Comparison of ENCODE assay signal across 14 cellular contexts in the genomic region with DNA sequence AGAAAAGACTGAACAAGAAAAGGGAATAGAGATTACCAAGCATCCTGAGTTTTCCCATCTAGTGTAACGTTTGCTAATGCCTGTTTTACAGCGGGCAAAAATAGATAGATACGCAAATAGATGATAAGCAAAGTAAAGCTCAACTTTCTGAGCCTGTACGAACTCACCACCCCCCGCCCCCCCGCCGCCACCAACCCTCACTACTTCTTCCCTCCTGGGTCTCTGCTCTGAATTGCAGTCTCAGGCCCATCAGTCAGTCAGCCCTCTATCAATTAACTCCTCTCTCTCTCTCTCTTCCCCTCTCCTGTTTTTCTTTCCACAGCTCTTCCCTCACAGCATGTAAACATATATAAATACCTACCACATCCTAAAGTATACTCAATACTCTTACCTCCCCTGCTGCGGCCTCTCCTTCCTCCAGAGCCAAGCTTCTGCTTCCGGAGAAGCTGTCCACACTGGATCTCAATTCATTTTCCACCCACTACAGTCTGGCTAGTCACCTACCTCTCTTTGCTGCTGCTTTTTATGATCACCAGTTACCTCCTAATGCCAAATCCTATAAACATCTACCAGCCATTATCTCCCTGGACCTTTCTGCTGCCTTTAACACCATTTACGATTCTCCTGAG.
DNase-seq lines count a peak whose midpoint lies in the region; ATAC-seq, FAIRE-seq and TF ChIP-seq lines count a peak whose summit lies in the region.
"Had no signal": no experiment of that assay in that cellular context is flagged by ENCODE, and none has a peak within 500 bp of the region (broad histone marks: within the 10 kb centered on the region; RNA-seq: fewer than 3 reads in every experiment).

No MANE protein-coding gene starts in this region.

- no peaks in the 10 kb centered on the region for H3K27me3 Mint-ChIP-seq in CD4-positive, alpha-beta memory T cell
- H3K27me3 Mint-ChIP-seq in central memory CD8-positive, alpha-beta T cell, result no peaks in the 10 kb centered on the region
- H3K27me3 Mint-ChIP-seq in nephron (ENCODE audit: low read depth), result no peaks in the 10 kb centered on the region

- FAIRE-seq in D721Med (lab: Jason Lieb, UNC), result no peak

- no peak overlapping the region for H3K18ac ChIP-seq in IMR-90 (ENCODE audit: low read depth, low read length)

- no peak overlapping the region for H3K9ac ChIP-seq in IMR-90 (ENCODE audit: low read depth, low read length)

- H3K27ac ChIP-seq in CD4-positive, alpha-beta memory T cell (ENCODE audit: low read depth, low read length), result no peak overlapping the region
- peak overlapping the region; percentile 27; the same call in 1 of the 2 replicates for H3K27ac ChIP-seq in IMR-90 (ENCODE audit: insufficient read depth, low read length)

- peak overlapping the region; percentile 44 for H2BK5ac ChIP-seq in IMR-90 (ENCODE audit: low read depth, low read length, poor library complexity, severe bottlenecking)

- peaks cover 0 to 2% (median 0%) of the 10 kb centered on the region in 8 donors for H3K9me3 Mint-ChIP-seq in CD4-positive, alpha-beta memory T cell
- no peaks in the 10 kb centered on the region for H3K9me3 Mint-ChIP-seq in central memory CD8-positive, alpha-beta T cell
- no peaks in the 10 kb centered on the region for H3K9me3 Mint-ChIP-seq in nephron
- H3K9me3 Mint-ChIP-seq: GM23338 had no signal

- no peak overlapping the region for H4K91ac ChIP-seq in IMR-90 (ENCODE audit: insufficient read depth, low read depth, low read length)

- no peak overlapping the region for H2BK120ac ChIP-seq in IMR-90 (ENCODE audit: low read depth, low read length)

- no peak overlapping the region for H3K4me2 ChIP-seq in IMR-90 (ENCODE audit: low read depth, low read length)
- H3K4me2 ChIP-seq: GM23338 had no signal

- H3K56ac ChIP-seq in IMR-90 (ENCODE audit: extremely low read depth, insufficient read depth, low read length), result no peak overlapping the region

- H3K4me1 Mint-ChIP-seq in CD4-positive, alpha-beta memory T cell, result peaks cover 13 to 25% (median 18%) of the 10 kb centered on the region in 4 donors
- peaks cover 17% of the 10 kb centered on the region for H3K4me1 Mint-ChIP-seq in central memory CD8-positive, alpha-beta T cell
- H3K4me1 Mint-ChIP-seq in nephron, result peaks cover 44% of the 10 kb centered on the region

- H3K23ac ChIP-seq in IMR-90 (ENCODE audit: low read depth, low read length), result no peak overlapping the region

- no peak for TF ChIP-seq CTCF in IMR-90 (conservative IDR thresholded peaks at IDR 0.05; ENCODE audit: low read depth, low read length)
- no peak for TF ChIP-seq CTCF in nephron (IDR thresholded peaks at IDR 0.05; ENCODE audit: unreplicated experiment in 3 of 3)
- no peak for TF ChIP-seq CTCF in D721Med (IDR thresholded peaks at IDR 0.05; ENCODE audit: insufficient read depth, missing control alignments)

- peaks cover 60% of the 10 kb centered on the region for H3K36me3 ChIP-seq in CD4-positive, alpha-beta memory T cell (ENCODE audit: insufficient read depth, low read length)
- peaks cover 55% of the 10 kb centered on the region for H3K36me3 ChIP-seq in IMR-90 (ENCODE audit: control insufficient read depth, insufficient read depth, low read length)

- POLR2A ChIA-PET in CD4-positive, alpha-beta memory T cell (lab: Charles Lee; ENCODE audit: partially characterized antibody), result interaction anchor here (2.1 kb wide), 1 partner anchor 69 kb away, joined by 9 read pairs; a partner anchor contains a TSS
- POLR2A ChIA-PET in IMR-90 (lab: Charles Lee; ENCODE audit: unreplicated experiment), result no interaction called here

- intact Hi-C loops in CD4-positive, alpha-beta memory T cell (cut with micrococcal nuclease), result loop anchor here (5.0 kb wide), 1 partner anchor 50 kb away; no protein-coding TSS in a partner anchor
- intact Hi-C loops in IMR-90 (cut with micrococcal nuclease), result no loop called here

- in situ Hi-C loops in IMR-90 (cut with MboI; ENCODE audit: low sequenced_read_pairs), result no loop called here

- ATAC-seq in IMR-90 (ENCODE audit: low read depth) (no peak), GM18511 (IDR thresholded peaks at IDR 0.05; ENCODE audit: unreplicated experiment) (no peak)
- no peak for ATAC-seq in central memory CD8-positive, alpha-beta T cell (replicated peaks; ENCODE audit: extremely low read depth, poor library complexity, severe bottlenecking)
- ATAC-seq: GM23338 had no signal

- DNase-seq in CD4-positive, alpha-beta memory T cell, result no peak
- no peak for DNase-seq in IMR-90
- no peak for DNase-seq in central memory CD8-positive, alpha-beta T cell (ENCODE audit: low spot score in 2 of 2)
- DNase-seq in OCI-M1 (lab: John Stamatoyannopoulos, UW), result no peak
- no peak for DNase-seq in D721Med (ENCODE audit: insufficient read length, low spot score)
- DNase-seq in NCI-H82 treated with DMSO at 0.1 percent for 48 hours (lab: John Stamatoyannopoulos, UW; ENCODE audit: unreplicated experiment), result no peak
- DNase-seq: activated CD4-positive, CD25-positive, alpha-beta regulatory T cell treated with anti-CD3 and anti-CD28 coated beads, Interleukin-2, amount 50 U/mL, for 72 hours; effector CD8-positive, alpha-beta T cell; NCI-H1436; stimulated activated CD4-positive, alpha-beta T cell treated with anti-CD3 and anti-CD28 coated beads, Interleukin-4, amount 100 ng/mL, for 4 hours had no signal

- H3K9me1 ChIP-seq in IMR-90 (ENCODE audit: insufficient read depth, low read length), result peaks cover 5% of the 10 kb centered on the region

- peaks cover 4% of the 10 kb centered on the region; the same call in 1 of the 2 replicates for H4K20me1 ChIP-seq in IMR-90 (ENCODE audit: insufficient read depth, low read length)

- no peak overlapping the region for H2BK20ac ChIP-seq in IMR-90 (ENCODE audit: low read depth, low read length)

- H3K27me3 ChIP-seq in CD4-positive, alpha-beta memory T cell (ENCODE audit: insufficient read depth, low read length), result no peaks in the 10 kb centered on the region
- H3K27me3 ChIP-seq in IMR-90 (ENCODE audit: control insufficient read depth, insufficient read depth, low read length), result no peaks in the 10 kb centered on the region

- H3K27ac Mint-ChIP-seq in CD4-positive, alpha-beta memory T cell, result peak overlapping the region; percentile 23 to 90 (median 75)
- H3K27ac Mint-ChIP-seq in central memory CD8-positive, alpha-beta T cell (ENCODE audit: low read depth), result peak overlapping the region; percentile 49
- peak overlapping the region; percentile 23 to 54 (median 49) for H3K27ac Mint-ChIP-seq in nephron

- H2AK9ac ChIP-seq in IMR-90 (replicated peaks; ENCODE audit: low read depth, low read length, poor library complexity), result no peak overlapping the region

- H3K14ac ChIP-seq in IMR-90 (replicated peaks; ENCODE audit: low read depth, low read length), result no peak overlapping the region

- peak overlapping the region in 1 of 2 experiments; percentile 2; a peak in 1 of 4 replicates for H4K8ac ChIP-seq in IMR-90 (ENCODE audit: low read depth in 2 of 2, low read length in 2 of 2)

- no peak overlapping the region for H2AK5ac ChIP-seq in IMR-90 (ENCODE audit: low read depth, low read length)

- peaks cover 15% of the 10 kb centered on the region for H3K4me1 ChIP-seq in CD4-positive, alpha-beta memory T cell (ENCODE audit: insufficient read depth, low read length)
- peaks cover 12% of the 10 kb centered on the region for H3K4me1 ChIP-seq in IMR-90 (ENCODE audit: control insufficient read depth, insufficient read depth, low read length)

- no TSS peak for BruUV-seq in IMR-90 (replicated peaks; lab: Mats Ljungman, UMichigan)

- CTCF ChIA-PET in CD4-positive, alpha-beta memory T cell (lab: Charles Lee; ENCODE audit: partially characterized antibody), result interaction anchor here (1.5 to 5.0 kb wide), 2 partner anchors 27 to 78 kb away, joined by 8 to 18 read pairs; no protein-coding TSS in a partner anchor
- CTCF ChIA-PET in IMR-90 (lab: Yijun Ruan, JAX), result no interaction called here

- H3K79me1 ChIP-seq in IMR-90 (ENCODE audit: low read depth in 1 of 2, low read length in 2 of 2), result peaks cover 13 to 41% of the 10 kb centered on the region in 2 experiments

- H4K5ac ChIP-seq in IMR-90 (ENCODE audit: low read depth, low read length), result no peak overlapping the region

- H3K36me3 Mint-ChIP-seq in CD4-positive, alpha-beta memory T cell, result peaks cover 42 to 82% of the 10 kb centered on the region in 2 donors
- peaks cover 58% of the 10 kb centered on the region for H3K36me3 Mint-ChIP-seq in central memory CD8-positive, alpha-beta T cell (ENCODE audit: insufficient read depth)
- peaks cover 85% of the 10 kb centered on the region for H3K36me3 Mint-ChIP-seq in nephron (ENCODE audit: low read depth)

- WGBS in IMR-90 (ENCODE audit: extremely low coverage in 2 of 2, insufficient read length in 1 of 2), 2 experiments, result 86% methylated on average over 3 of the region's 10 CpGs; no CpG with 5 or more reads in 1 of the 2 experiments

- H3K4me3 ChIP-seq in CD4-positive, alpha-beta memory T cell (ENCODE audit: low read length in 2 of 2), result no peak overlapping the region
- H3K4me3 ChIP-seq in IMR-90 (ENCODE audit: insufficient read depth, low read depth, low read length), result no peak overlapping the region
- H3K4me3 ChIP-seq: GM23338, lung had no signal

- H3K4me3 Mint-ChIP-seq in CD4-positive, alpha-beta memory T cell, result no peak overlapping the region
- H3K4me3 Mint-ChIP-seq in central memory CD8-positive, alpha-beta T cell, result no peak overlapping the region
- no peak overlapping the region for H3K4me3 Mint-ChIP-seq in nephron
- H3K4me3 Mint-ChIP-seq: GM23338 had no signal

- H2AFZ ChIP-seq in IMR-90 (replicated peaks; ENCODE audit: low read length, poor library complexity), result no peak overlapping the region
- H2AFZ ChIP-seq: GM23338 had no signal

- no peak for TF ChIP-seq RAD21 in IMR-90 (IDR thresholded peaks at IDR 0.05; ENCODE audit: low read length)

- H3K9me3 ChIP-seq in CD4-positive, alpha-beta memory T cell (ENCODE audit: control insufficient read depth in 1 of 2, low read length in 2 of 2), result no peaks in the 10 kb centered on the region
- no peaks in the 10 kb centered on the region for H3K9me3 ChIP-seq in IMR-90 (ENCODE audit: control insufficient read depth, insufficient read depth, low read length)

- no peak for TF ChIP-seq POLR2A in IMR-90 (IDR thresholded peaks at IDR 0.05; ENCODE audit: low read depth, low read length)

- no peak overlapping the region for H3K4ac ChIP-seq in IMR-90 (ENCODE audit: low read depth, low read length)

- dilution Hi-C loops in IMR-90 (cut with HindIII; ENCODE audit: low sequenced_read_pairs, unreplicated experiment), result no loop called here

- no peak overlapping the region for H2BK15ac ChIP-seq in IMR-90 (ENCODE audit: low read depth, low read length)

TF ChIP-seq in IMR-90, 13 proteins besides CTCF, POLR2A, EP300 and RAD21 (continues in another document):
- TF ChIP-seq, protein P1, sequence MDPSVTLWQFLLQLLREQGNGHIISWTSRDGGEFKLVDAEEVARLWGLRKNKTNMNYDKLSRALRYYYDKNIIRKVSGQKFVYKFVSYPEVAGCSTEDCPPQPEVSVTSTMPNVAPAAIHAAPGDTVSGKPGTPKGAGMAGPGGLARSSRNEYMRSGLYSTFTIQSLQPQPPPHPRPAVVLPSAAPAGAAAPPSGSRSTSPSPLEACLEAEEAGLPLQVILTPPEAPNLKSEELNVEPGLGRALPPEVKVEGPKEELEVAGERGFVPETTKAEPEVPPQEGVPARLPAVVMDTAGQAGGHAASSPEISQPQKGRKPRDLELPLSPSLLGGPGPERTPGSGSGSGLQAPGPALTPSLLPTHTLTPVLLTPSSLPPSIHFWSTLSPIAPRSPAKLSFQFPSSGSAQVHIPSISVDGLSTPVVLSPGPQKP (IDR thresholded peaks at IDR 0.05; ENCODE audit: borderline replicate concordance, low read depth, low read length), result no peak
- TF ChIP-seq MAFK (IDR thresholded peaks at IDR 0.05; ENCODE audit: low read depth, low read length), result no peak
